Comparison of ENCODE assay signal across 1 cellular context in the genomic region with DNA sequence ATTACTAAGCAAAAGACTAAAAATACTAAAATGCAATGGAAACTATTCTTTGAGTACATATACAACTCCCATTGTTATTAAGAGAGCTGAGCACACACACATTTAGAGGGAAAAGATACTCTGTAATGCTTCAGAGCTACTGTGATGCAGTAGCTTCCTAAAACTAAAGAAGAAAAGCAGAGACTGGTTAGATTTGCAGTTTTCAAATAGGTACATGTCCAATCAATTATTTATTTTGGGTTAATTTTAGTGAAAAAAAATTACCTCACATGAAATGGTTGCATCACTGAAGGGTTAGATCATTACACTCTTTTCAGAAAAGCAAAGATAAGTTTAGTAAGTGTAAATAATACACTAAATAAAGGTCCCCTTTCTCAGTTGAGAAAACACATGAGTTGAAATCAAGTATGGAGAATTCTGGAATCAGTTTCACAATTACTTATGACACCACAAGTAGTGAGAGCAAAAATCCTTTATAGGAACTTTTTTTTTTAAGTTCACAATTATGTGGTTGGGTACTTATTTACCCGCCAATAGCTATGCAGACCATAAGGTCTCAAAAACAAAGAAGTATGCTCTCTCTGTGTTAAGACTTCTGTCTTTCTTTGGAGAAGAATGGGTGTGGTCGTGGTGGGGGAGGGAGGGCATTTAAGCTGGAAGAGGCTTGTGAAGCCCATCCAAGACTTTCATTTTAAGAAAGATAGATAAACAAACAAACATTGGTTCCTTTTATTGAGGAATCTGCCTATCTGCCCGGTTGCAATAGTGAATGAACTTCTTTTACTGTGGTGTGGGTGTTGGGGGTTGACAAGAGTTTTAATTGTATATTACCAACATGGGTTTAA.
TF ChIP-seq lines count a peak whose summit lies in the region.

No MANE protein-coding gene starts in this region.

TF ChIP-seq in K562, 482 proteins besides CTCF, POLR2A, EP300 and RAD21:
- TF ChIP-seq CTBP1 (IDR thresholded peaks at IDR 0.05; ENCODE audit: borderline replicate concordance), result 0 out of 2 replicates have a peak, but pooled peaks have one; percentile 17
- no peak for TF ChIP-seq CEBPG (CRISPR knock-in tag; IDR thresholded peaks at IDR 0.05)
- peak; percentile 54 to 80; a peak in 3 of 4 replicates for TF ChIP-seq CEBPG (tag; conservative IDR thresholded peaks at IDR 0.05 in 1 of 2, IDR thresholded peaks at IDR 0.05 in 1 of 2)
- no peak for TF ChIP-seq ETS2 (tag; IDR thresholded peaks at IDR 0.05; ENCODE audit: borderline replicate concordance, poor library complexity, severe bottlenecking)
- TF ChIP-seq, protein P1, sequence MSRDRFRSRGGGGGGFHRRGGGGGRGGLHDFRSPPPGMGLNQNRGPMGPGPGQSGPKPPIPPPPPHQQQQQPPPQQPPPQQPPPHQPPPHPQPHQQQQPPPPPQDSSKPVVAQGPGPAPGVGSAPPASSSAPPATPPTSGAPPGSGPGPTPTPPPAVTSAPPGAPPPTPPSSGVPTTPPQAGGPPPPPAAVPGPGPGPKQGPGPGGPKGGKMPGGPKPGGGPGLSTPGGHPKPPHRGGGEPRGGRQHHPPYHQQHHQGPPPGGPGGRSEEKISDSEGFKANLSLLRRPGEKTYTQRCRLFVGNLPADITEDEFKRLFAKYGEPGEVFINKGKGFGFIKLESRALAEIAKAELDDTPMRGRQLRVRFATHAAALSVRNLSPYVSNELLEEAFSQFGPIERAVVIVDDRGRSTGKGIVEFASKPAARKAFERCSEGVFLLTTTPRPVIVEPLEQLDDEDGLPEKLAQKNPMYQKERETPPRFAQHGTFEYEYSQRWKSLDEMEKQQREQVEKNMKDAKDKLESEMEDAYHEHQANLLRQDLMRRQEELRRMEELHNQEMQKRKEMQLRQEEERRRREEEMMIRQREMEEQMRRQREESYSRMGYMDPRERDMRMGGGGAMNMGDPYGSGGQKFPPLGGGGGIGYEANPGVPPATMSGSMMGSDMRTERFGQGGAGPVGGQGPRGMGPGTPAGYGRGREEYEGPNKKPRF (IDR thresholded peaks at IDR 0.05; ENCODE audit: low read depth, low read length), result no peak
- TF ChIP-seq TOE1 (IDR thresholded peaks at IDR 0.05; ENCODE audit: borderline replicate concordance), result no peak
- no peak for TF ChIP-seq TOE1 (CRISPR knock-in tag; IDR thresholded peaks at IDR 0.05; ENCODE audit: borderline replicate concordance, low read depth)
- TF ChIP-seq GTF2A2 (tag; IDR thresholded peaks at IDR 0.05), result no peak
- TF ChIP-seq ZNF277 (CRISPR knock-in tag; IDR thresholded peaks at IDR 0.05; ENCODE audit: borderline replicate concordance), result no peak
- TF ChIP-seq MEF2D (tag; conservative IDR thresholded peaks at IDR 0.05; ENCODE audit: low read depth), result no peak
- TF ChIP-seq PURB (CRISPR knock-in tag; IDR thresholded peaks at IDR 0.05; ENCODE audit: low read depth), result no peak
- TF ChIP-seq, protein P2, sequence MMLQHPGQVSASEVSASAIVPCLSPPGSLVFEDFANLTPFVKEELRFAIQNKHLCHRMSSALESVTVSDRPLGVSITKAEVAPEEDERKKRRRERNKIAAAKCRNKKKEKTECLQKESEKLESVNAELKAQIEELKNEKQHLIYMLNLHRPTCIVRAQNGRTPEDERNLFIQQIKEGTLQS (IDR thresholded peaks at IDR 0.05), result peak; percentile 60
- TF ChIP-seq, protein P2 (CRISPR knock-in tag; conservative IDR thresholded peaks at IDR 0.05), result no peak
- TF ChIP-seq PCBP1 (IDR thresholded peaks at IDR 0.05; ENCODE audit: low read depth, low read length, poor library complexity, severe bottlenecking), result no peak
- no peak for TF ChIP-seq ILF3 (IDR thresholded peaks at IDR 0.05; ENCODE audit: borderline replicate concordance)
